ENCODE assay signal across 8 cellular contexts in genomic region chr1:112397051-112397471, GRCh38. TPM values are rescaled to one million over a fixed set of nuclear protein-coding genes. Genes with fewer than 3 reads are reported as not detected.
DNase-seq lines count a peak whose midpoint lies in the region; ATAC-seq and TF ChIP-seq lines count a peak whose summit lies in the region.

No MANE protein-coding gene starts in this region.

- 32% methylated on average over 1 of the region's 1 CpG for WGBS in esophagus squamous epithelium, 2 donors
- WGBS in psoas muscle, 3 donors, result 69 to 82% (median 76%) methylated on average over 1 of the region's 1 CpG

- H3K9me2 ChIP-seq in OCI-LY7 (ENCODE audit: insufficient read depth, low read length), result no peaks in the 10 kb centered on the region

- no peak for TF ChIP-seq POLR2A in esophagus squamous epithelium (IDR thresholded peaks at IDR 0.05)

- intact Hi-C loops in OCI-LY7 (cut with micrococcal nuclease; ENCODE audit: unreplicated experiment), result loop anchor here (2.0 to 10.0 kb wide), 3 partner anchors 112 to 558 kb away; partner anchors contain the start of genes MOV10, SLC16A1 and WNT2B
- intact Hi-C loops in esophagus squamous epithelium (cut with DNase I), result loop anchor here (5.0 kb wide), 1 partner anchor 220 kb away; the partner anchor contains the start of genes CAPZA1 and ST7L
- intact Hi-C loops in psoas muscle (cut with DNase I), result loop anchor here in 1 of 2 donors (10.0 kb wide), 1 partner anchor 408 kb away; no protein-coding TSS in a partner anchor

- H3K9ac ChIP-seq in DND-41 (ENCODE audit: low read depth, low read length), result peak overlapping the region; percentile 60

- CTCF ChIA-PET in OCI-LY7 (lab: Charles Lee; ENCODE audit: unreplicated experiment), result no interaction called here

- ATAC-seq in DND-41 (ENCODE audit: insufficient read depth, low read depth), result no peak
- ATAC-seq in psoas muscle, result no peak
- no peak for ATAC-seq in GM21737 (IDR thresholded peaks at IDR 0.05; ENCODE audit: unreplicated experiment)

- H4K20me1 ChIP-seq in DND-41 (ENCODE audit: insufficient read depth, low read length) (no peaks in the 10 kb centered on the region), OCI-LY7 (ENCODE audit: insufficient read depth, low read length) (no peaks in the 10 kb centered on the region)

- H3K27me3 ChIP-seq in DND-41 (ENCODE audit: insufficient read depth, low read length, poor library complexity) (no peaks in the 10 kb centered on the region), esophagus squamous epithelium (no peaks in the 10 kb centered on the region), psoas muscle (ENCODE audit: insufficient read depth in 3 of 3, low read length in 2 of 3) (no peaks in the 10 kb centered on the region)

- DNase-seq in DND-41 (no peak), OCI-LY7 (ENCODE audit: low spot score) (peak; percentile 13), esophagus squamous epithelium (lab: John Stamatoyannopoulos, UW) (no peak), psoas muscle (no peak), SW 1271 (lab: John Stamatoyannopoulos, UW) (no peak), DMS79 treated with DMSO at 0.1 percent for 48 hours (lab: John Stamatoyannopoulos, UW) (no peak), H4 (ENCODE audit: low spot score) (no peak)

- H3K9me3 ChIP-seq in DND-41 (ENCODE audit: insufficient read depth, low read length, severe bottlenecking) (no peaks in the 10 kb centered on the region), OCI-LY7 (ENCODE audit: low read length) (no peaks in the 10 kb centered on the region), esophagus squamous epithelium (no peaks in the 10 kb centered on the region), psoas muscle (no peaks in the 10 kb centered on the region)

- BruUV-seq in OCI-LY7 (replicated peaks; lab: Mats Ljungman, UMichigan), result no TSS peak

- H3K36me3 ChIP-seq in DND-41 (ENCODE audit: insufficient read depth, low read length), result no peaks in the 10 kb centered on the region
- H3K36me3 ChIP-seq in OCI-LY7 (ENCODE audit: insufficient read depth, low read length), result no peaks in the 10 kb centered on the region
- no peaks in the 10 kb centered on the region for H3K36me3 ChIP-seq in esophagus squamous epithelium
- H3K36me3 ChIP-seq in psoas muscle (ENCODE audit: insufficient read depth in 1 of 2, low read depth in 1 of 2), result no peaks in the 10 kb centered on the region

- H3K4me3 ChIP-seq in DND-41 (ENCODE audit: low read depth in 1 of 2, low read length in 2 of 2) (peak overlapping the region; percentile 77 to 84; a peak in 3 of 4 replicates), OCI-LY7 (ENCODE audit: low read depth, low read length, poor library complexity, severe bottlenecking) (peak overlapping the region; percentile 89), esophagus squamous epithelium (peak overlapping the region; percentile 69 to 91 (median 89)), psoas muscle (peak overlapping the region; percentile 98)

- peaks cover 19% of the 10 kb centered on the region for H3K79me2 ChIP-seq in DND-41 (ENCODE audit: insufficient read depth, low read length)
- no peaks in the 10 kb centered on the region; the same call in 1 of the 2 replicates for H3K79me2 ChIP-seq in OCI-LY7 (ENCODE audit: insufficient read depth, low read depth, low read length)

- POLR2A ChIA-PET in OCI-LY7 (lab: Charles Lee), result interaction anchor here (0.7 to 2.1 kb wide), 4 partner anchors 12 to 657 kb away, joined by 3 to 7 read pairs (median 4); partner anchors contain the start of gene PPM1J

- H3K4me2 ChIP-seq in DND-41 (ENCODE audit: insufficient read depth, low read length) (peak overlapping the region; percentile 96), OCI-LY7 (ENCODE audit: low read length) (peak overlapping the region; percentile 85)

- H2AFZ ChIP-seq in DND-41 (ENCODE audit: low read depth, low read length) (peak overlapping the region; percentile 89), OCI-LY7 (ENCODE audit: low read length) (peak overlapping the region; percentile 95; the same call in 1 of the 2 replicates)

- no peak for TF ChIP-seq CTCF in DND-41 (IDR thresholded peaks at IDR 0.05; ENCODE audit: borderline replicate concordance, extremely low read depth, low read length, poor library complexity, severe bottlenecking)
- TF ChIP-seq CTCF in OCI-LY7 (conservative IDR thresholded peaks at IDR 0.05; ENCODE audit: low read length), result no peak
- TF ChIP-seq CTCF in esophagus squamous epithelium (IDR thresholded peaks at IDR 0.05), result no peak
- no peak for TF ChIP-seq CTCF in psoas muscle (IDR thresholded peaks at IDR 0.05)

- H3K4me1 ChIP-seq in DND-41 (ENCODE audit: insufficient read depth, low read length) (peaks cover 20% of the 10 kb centered on the region), OCI-LY7 (ENCODE audit: insufficient read depth, low read length, poor library complexity, severe bottlenecking) (peaks cover 58% of the 10 kb centered on the region), esophagus squamous epithelium (peaks cover 29 to 90% (median 34%) of the 10 kb centered on the region in 3 donors), psoas muscle (peaks cover 8% of the 10 kb centered on the region)

- H3K27ac ChIP-seq in DND-41 (ENCODE audit: low read length), result peak overlapping the region; percentile 74; the same call in 1 of the 2 replicates
- no peak overlapping the region for H3K27ac ChIP-seq in OCI-LY7 (ENCODE audit: low read depth, low read length, poor library complexity, severe bottlenecking)
- H3K27ac ChIP-seq in esophagus squamous epithelium, result peak overlapping the region; percentile 91 to 98 (median 98)
- peak overlapping the region; percentile 79 for H3K27ac ChIP-seq in psoas muscle

RNA-seq across cellular contexts. Expression of gene CTTNBP2NL, which starts 1.0 kb away (rescaled TPM):
- 1.5 and 2.1 TPM in 2 replicates for total RNA-seq in OCI-LY7 (2014; rRNA removed; shearing (Covaris generic))
- total RNA-seq in OCI-LY7 (2022) (7.0 and 8.7 TPM in 2 replicates), esophagus squamous epithelium (10 to 100 TPM; 19.6 to 26.3 (median 22.8) TPM), psoas muscle (1 to 10 TPM; 4.7 to 9.4 (median 6.6) TPM)
- 1 to 10 TPM; 1.2 to 3.2 (median 2.5) TPM for polyA plus RNA-seq in psoas muscle
- 5.0 and 8.3 TPM in 2 replicates for total RNA-seq in H4 (2014; rRNA removed; shearing (Covaris generic))
